30 cellular contexts compared by ENCODE assay signal in the genomic region with DNA sequence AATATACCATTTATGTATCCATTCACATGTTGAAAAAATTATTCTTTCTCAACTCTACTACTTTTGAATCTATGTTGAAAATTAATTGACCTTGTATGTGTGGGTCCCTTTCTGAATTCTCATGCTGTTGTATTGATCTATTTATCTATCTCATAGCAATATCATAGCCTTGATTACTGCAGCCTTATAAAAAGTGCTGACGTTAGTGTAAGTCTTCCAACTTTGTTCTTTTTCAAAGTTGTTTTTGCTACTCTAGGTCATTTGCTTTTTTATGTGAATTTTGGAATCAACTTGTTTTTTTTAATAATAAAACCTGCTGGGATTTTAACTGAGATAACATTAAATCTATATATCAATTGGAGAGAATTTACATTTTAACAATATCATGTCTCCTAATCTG. TPM values are rescaled to one million over a fixed set of nuclear protein-coding genes. Genes with fewer than 3 reads are reported as not detected.
"Had no signal": no experiment of that assay in that cellular context is flagged by ENCODE, and none has a peak within 500 bp of the region (broad histone marks: within the 10 kb centered on the region; RNA-seq: fewer than 3 reads in every experiment).

No MANE protein-coding gene starts in this region.

- ATAC-seq: effector memory CD8-positive, alpha-beta T cell; esophagus mucosa; gastrocnemius medialis; heart right ventricle; left cardiac atrium; left lung; left ventricle myocardium superior; lower lobe of right lung; mucosa of descending colon had no signal

- H3K27me3 ChIP-seq: colonic mucosa, esophagus squamous epithelium, gastrocnemius medialis, heart right ventricle, left lung had no signal

- H3K4me1 ChIP-seq: colonic mucosa, esophagus squamous epithelium, gastrocnemius medialis, left lung, lower lobe of right lung had no signal

- H3K4me3 ChIP-seq: colonic mucosa, esophagus squamous epithelium, gastrocnemius medialis, heart right ventricle, left lung, lower lobe of right lung, mucosa of descending colon had no signal

- H3K9me3 ChIP-seq: colonic mucosa, esophagus squamous epithelium, gastrocnemius medialis had no signal

- FAIRE-seq: endometrium, keratinocyte had no signal

- H3K36me3 ChIP-seq: colonic mucosa, esophagus squamous epithelium, gastrocnemius medialis, heart right ventricle, left lung, lower lobe of right lung had no signal

- H3K27ac ChIP-seq: colonic mucosa, epithelial cell of prostate, esophagus squamous epithelium, gastrocnemius medialis, heart right ventricle, left lung, lower lobe of right lung had no signal

- DNase-seq: colonic mucosa; cortex of kidney; effector CD8-positive, alpha-beta T cell; effector memory CD8-positive, alpha-beta T cell; endodermal cell; erythroblast; esophagus squamous epithelium; foreskin fibroblast; foreskin melanocyte; gastrocnemius medialis; glutamatergic neuron; head of caudate nucleus; heart right ventricle; hippocampal formation; left cardiac atrium; left lung; left ventricle myocardium superior; lower lobe of right lung; mesenchymal stem cell; mucosa of descending colon; naive B cell had no signal

RNA-seq across cellular contexts. Expression of gene PAX3, which starts 52.2 kb away (rescaled TPM):
- total RNA-seq: dermis microvascular lymphatic vessel endothelial cell, endodermal cell, esophagus mucosa, esophagus squamous epithelium, glomerular endothelial cell, heart right ventricle, kidney epithelial cell, left lung, left ventricle myocardium superior, lower lobe of right lung, lung microvascular endothelial cell, mesenteric fat pad, mucosa of descending colon had no signal
- polyA plus RNA-seq: keratinocyte had no signal
